ENCODE assay signal across 13 cellular contexts in genomic region chr9:75378036-75378435, GRCh38.
DNase-seq lines count a peak whose midpoint lies in the region; ATAC-seq and TF ChIP-seq lines count a peak whose summit lies in the region.
"Had no signal": no experiment of that assay in that cellular context is flagged by ENCODE, and none has a peak within 500 bp of the region (broad histone marks: within the 10 kb centered on the region; RNA-seq: fewer than 3 reads in every experiment).

No MANE protein-coding gene starts in this region.

- DNase-seq in NCI-H460 (ENCODE audit: extremely low read depth, low read depth) (peak; percentile 18), glomerular visceral epithelial cell (ENCODE audit: extremely low spot score) (peak; percentile 5), mesenteric fat pad (ENCODE audit: low spot score) (peak; percentile 90), tibial artery (peak; percentile 89), midbrain (lab: John Stamatoyannopoulos, UW) (no peak)
- no peak for DNase-seq in activated T-cell treated with anti-CD3 and anti-CD28 coated beads, Interleukin-2, amount 50 U/mL, for 48 hours
- no peak for DNase-seq in stimulated activated naive CD8-positive, alpha-beta T cell treated with anti-CD3 and anti-CD28 coated beads, Interleukin-15, Interleukin-2, amounts not matched to agents 100 U/mL and 50 U/mL, for 24 hours
- DNase-seq in CD4-positive, alpha-beta memory T cell, result no peak
- DNase-seq: central memory CD4-positive, alpha-beta T cell; Kasumi-1; NCI-H1694 treated with DMSO at 0.1 percent for 48 hours; NCI-H510A treated with DMSO at 0.1 percent for 48 hours; PC-9 had no signal

- H3K36me3 ChIP-seq in tibial artery, result no peaks in the 10 kb centered on the region
- H3K36me3 ChIP-seq in CD4-positive, alpha-beta memory T cell (ENCODE audit: insufficient read depth, low read length), result no peaks in the 10 kb centered on the region

- peaks cover 0 to 8% (median 0%) of the 10 kb centered on the region in 4 donors for H3K4me1 ChIP-seq in tibial artery
- no peaks in the 10 kb centered on the region for H3K4me1 ChIP-seq in CD4-positive, alpha-beta memory T cell (ENCODE audit: insufficient read depth, low read length)

- intact Hi-C loops in tibial artery (cut with DNase I; ENCODE audit: low total_unique reads), result no loop called here
- intact Hi-C loops in CD4-positive, alpha-beta memory T cell (cut with micrococcal nuclease), result no loop called here

- H3K9me3 Mint-ChIP-seq in CD4-positive, alpha-beta memory T cell, result peaks cover 0 to 6% (median 3%) of the 10 kb centered on the region in 8 donors

- H3K4me1 Mint-ChIP-seq in CD4-positive, alpha-beta memory T cell, result no peaks in the 10 kb centered on the region

- ATAC-seq in stimulated activated naive CD8-positive, alpha-beta T cell treated with anti-CD3 and anti-CD28 coated beads, Interleukin-15, Interleukin-2, amounts not matched to agents 100 U/mL and 50 U/mL, for 24 hours, result no peak

- POLR2A ChIA-PET in CD4-positive, alpha-beta memory T cell (lab: Charles Lee; ENCODE audit: partially characterized antibody), result no interaction called here

- H3K4me3 Mint-ChIP-seq in CD4-positive, alpha-beta memory T cell, result no peak overlapping the region

- H3K27me3 Mint-ChIP-seq in CD4-positive, alpha-beta memory T cell, result peaks cover 0 to 2% of the 10 kb centered on the region in 2 donors

- peak overlapping the region in 1 of 2 donors; percentile 11 for H3K27ac ChIP-seq in tibial artery
- no peak overlapping the region for H3K27ac ChIP-seq in CD4-positive, alpha-beta memory T cell (ENCODE audit: low read depth, low read length)
- H3K27ac ChIP-seq: PC-9 had no signal

- H3K36me3 Mint-ChIP-seq in CD4-positive, alpha-beta memory T cell, result no peaks in the 10 kb centered on the region

- H3K9me3 ChIP-seq in tibial artery, result no peaks in the 10 kb centered on the region
- H3K9me3 ChIP-seq in CD4-positive, alpha-beta memory T cell (ENCODE audit: control insufficient read depth in 1 of 2, low read length in 2 of 2), result no peaks in the 10 kb centered on the region

- no peak for TF ChIP-seq CTCF in tibial artery (IDR thresholded peaks at IDR 0.05)

- no peak overlapping the region for H3K27ac Mint-ChIP-seq in CD4-positive, alpha-beta memory T cell

- no peak overlapping the region for H3K4me3 ChIP-seq in tibial artery
- no peak overlapping the region for H3K4me3 ChIP-seq in CD4-positive, alpha-beta memory T cell (ENCODE audit: low read length in 2 of 2)
- H3K4me3 ChIP-seq: PC-9 had no signal

- no peaks in the 10 kb centered on the region for H3K27me3 ChIP-seq in tibial artery
- H3K27me3 ChIP-seq in CD4-positive, alpha-beta memory T cell (ENCODE audit: insufficient read depth, low read length), result no peaks in the 10 kb centered on the region

- CTCF ChIA-PET in CD4-positive, alpha-beta memory T cell (lab: Charles Lee; ENCODE audit: partially characterized antibody), result no interaction called here

Comparison
In these comparisons a context has a peak if more than half of its experiments do, and no peak if none do; other contexts are left out.
1. DNase-seq: peak in NCI-H460 (single experiment), glomerular visceral epithelial cell (single experiment), mesenteric fat pad (single experiment) and tibial artery (2 of 2); none in activated T-cell treated with anti-CD3 and anti-CD28 coated beads, Interleukin-2, amount 50 U/mL, for 48 hours (0 of 2), midbrain (single experiment), stimulated activated naive CD8-positive, alpha-beta T cell treated with anti-CD3 and anti-CD28 coated beads, Interleukin-15, Interleukin-2, amounts not matched to agents 100 U/mL and 50 U/mL, for 24 hours (single experiment) and CD4-positive, alpha-beta memory T cell (0 of 5).